In the genomic region with DNA sequence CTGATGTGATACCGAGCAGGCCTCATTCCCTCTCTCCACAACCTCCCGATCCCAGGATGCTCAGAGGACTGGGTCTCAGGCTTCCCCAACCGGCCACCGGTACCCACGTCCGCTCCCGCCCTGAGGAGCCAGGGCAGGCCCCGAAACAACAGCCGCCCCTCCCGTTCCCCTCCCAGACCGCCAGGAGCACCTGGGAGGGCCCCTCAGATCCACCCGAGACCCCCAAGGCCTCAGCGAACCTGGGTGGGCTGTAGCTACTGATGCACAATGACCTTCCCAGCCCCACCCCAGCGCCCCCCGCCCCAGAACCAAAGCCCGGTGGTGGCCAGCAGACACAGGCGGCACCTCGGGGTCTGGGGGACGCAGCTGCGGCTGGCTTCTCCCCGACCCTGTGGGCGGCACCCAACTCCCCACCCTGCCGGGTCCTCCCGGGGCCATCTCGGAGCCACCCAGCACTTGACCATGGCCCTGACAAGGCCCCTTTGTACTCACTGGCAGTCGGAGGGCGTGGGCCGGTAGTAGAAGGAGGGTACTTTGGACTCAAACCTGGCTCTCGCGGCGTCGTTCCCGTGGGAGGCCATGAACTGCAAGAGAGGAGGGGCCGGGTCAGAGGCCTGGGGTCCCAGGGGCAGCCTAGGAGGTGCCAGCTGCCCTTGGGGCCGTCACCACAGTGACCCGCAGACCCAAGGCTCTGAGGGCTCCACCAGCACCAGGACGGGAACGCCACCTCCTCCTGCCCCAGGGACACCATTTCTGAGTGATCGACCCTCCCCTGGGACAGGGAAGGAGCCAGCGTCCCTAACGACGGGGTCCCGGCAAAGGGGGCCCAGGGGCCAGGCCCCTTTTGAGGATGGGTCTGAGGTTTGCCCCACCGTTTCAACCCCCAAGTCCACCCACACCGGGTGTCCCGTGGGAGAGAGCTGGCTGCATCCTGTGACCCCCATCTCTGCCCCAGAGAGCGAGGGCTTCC, we compare ENCODE assay signal across 1 cellular context.
A peak's percentile ranks its signal among the peaks of the same experiment; 100 is the strongest.
TF ChIP-seq lines count a peak whose summit lies in the region.

No MANE protein-coding gene starts in this region.

TF ChIP-seq in HepG2, 621 proteins besides CTCF, POLR2A, EP300 and RAD21 (continued from another document and continues in another):
- TF ChIP-seq, protein P1, sequence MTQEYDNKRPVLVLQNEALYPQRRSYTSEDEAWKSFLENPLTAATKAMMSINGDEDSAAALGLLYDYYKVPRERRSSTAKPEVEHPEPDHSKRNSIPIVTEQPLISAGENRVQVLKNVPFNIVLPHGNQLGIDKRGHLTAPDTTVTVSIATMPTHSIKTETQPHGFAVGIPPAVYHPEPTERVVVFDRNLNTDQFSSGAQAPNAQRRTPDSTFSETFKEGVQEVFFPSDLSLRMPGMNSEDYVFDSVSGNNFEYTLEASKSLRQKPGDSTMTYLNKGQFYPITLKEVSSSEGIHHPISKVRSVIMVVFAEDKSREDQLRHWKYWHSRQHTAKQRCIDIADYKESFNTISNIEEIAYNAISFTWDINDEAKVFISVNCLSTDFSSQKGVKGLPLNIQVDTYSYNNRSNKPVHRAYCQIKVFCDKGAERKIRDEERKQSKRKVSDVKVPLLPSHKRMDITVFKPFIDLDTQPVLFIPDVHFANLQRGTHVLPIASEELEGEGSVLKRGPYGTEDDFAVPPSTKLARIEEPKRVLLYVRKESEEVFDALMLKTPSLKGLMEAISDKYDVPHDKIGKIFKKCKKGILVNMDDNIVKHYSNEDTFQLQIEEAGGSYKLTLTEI (CRISPR knock-in tag; conservative IDR thresholded peaks at IDR 0.05) = no peak
- TF ChIP-seq ZNF782 (CRISPR knock-in tag; IDR thresholded peaks at IDR 0.05; ENCODE audit: borderline replicate concordance) = no peak
- TF ChIP-seq MAF1 (CRISPR knock-in tag; IDR thresholded peaks at IDR 0.05; ENCODE audit: borderline replicate concordance) = no peak
- TF ChIP-seq, protein P2, sequence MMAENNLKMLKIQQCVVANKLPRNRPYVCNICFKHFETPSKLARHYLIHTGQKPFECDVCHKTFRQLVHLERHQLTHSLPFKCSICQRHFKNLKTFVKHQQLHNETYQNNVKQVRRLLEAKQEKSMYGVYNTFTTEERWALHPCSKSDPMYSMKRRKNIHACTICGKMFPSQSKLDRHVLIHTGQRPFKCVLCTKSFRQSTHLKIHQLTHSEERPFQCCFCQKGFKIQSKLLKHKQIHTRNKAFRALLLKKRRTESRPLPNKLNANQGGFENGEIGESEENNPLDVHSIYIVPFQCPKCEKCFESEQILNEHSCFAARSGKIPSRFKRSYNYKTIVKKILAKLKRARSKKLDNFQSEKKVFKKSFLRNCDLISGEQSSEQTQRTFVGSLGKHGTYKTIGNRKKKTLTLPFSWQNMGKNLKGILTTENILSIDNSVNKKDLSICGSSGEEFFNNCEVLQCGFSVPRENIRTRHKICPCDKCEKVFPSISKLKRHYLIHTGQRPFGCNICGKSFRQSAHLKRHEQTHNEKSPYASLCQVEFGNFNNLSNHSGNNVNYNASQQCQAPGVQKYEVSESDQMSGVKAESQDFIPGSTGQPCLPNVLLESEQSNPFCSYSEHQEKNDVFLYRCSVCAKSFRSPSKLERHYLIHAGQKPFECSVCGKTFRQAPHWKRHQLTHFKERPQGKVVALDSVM (CRISPR knock-in tag; IDR thresholded peaks at IDR 0.05) = no peak
- TF ChIP-seq ZBTB39 (CRISPR knock-in tag; IDR thresholded peaks at IDR 0.05) = no peak
- TF ChIP-seq NRL (CRISPR knock-in tag; IDR thresholded peaks at IDR 0.05; ENCODE audit: borderline replicate concordance) = no peak
- TF ChIP-seq REL (CRISPR knock-in tag; conservative IDR thresholded peaks at IDR 0.05) = no peak
- TF ChIP-seq, protein P3, sequence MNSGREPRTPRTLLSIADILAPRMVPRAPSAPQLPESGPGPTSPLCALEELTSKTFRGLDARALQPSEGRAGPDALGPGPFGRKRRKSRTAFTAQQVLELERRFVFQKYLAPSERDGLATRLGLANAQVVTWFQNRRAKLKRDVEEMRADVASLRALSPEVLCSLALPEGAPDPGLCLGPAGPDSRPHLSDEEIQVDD (CRISPR knock-in tag; IDR thresholded peaks at IDR 0.05; ENCODE audit: borderline replicate concordance) = no peak
- TF ChIP-seq NCOA2 (CRISPR knock-in tag; IDR thresholded peaks at IDR 0.05) = peak; percentile 79
- TF ChIP-seq CENPX (CRISPR knock-in tag; IDR thresholded peaks at IDR 0.05) = no peak
- TF ChIP-seq ZFP1 (CRISPR knock-in tag; IDR thresholded peaks at IDR 0.05) = no peak
- TF ChIP-seq TCF12 (IDR thresholded peaks at IDR 0.05) = no peak
- no peak for TF ChIP-seq TCF12 (CRISPR knock-in tag; IDR thresholded peaks at IDR 0.05)
- no peak for TF ChIP-seq ZNF674 (CRISPR knock-in tag; IDR thresholded peaks at IDR 0.05; ENCODE audit: low read depth)
- no peak for TF ChIP-seq FOXP1 (IDR thresholded peaks at IDR 0.05)
- no peak for TF ChIP-seq FOXP1 (CRISPR knock-in tag; IDR thresholded peaks at IDR 0.05)
- TF ChIP-seq SAP130 (CRISPR knock-in tag; IDR thresholded peaks at IDR 0.05; ENCODE audit: low read depth) = peak; percentile 74
- TF ChIP-seq ZNF10 (CRISPR knock-in tag; IDR thresholded peaks at IDR 0.05; ENCODE audit: borderline replicate concordance, low read depth) = no peak
- no peak for TF ChIP-seq AHR (CRISPR knock-in tag; IDR thresholded peaks at IDR 0.05)
- TF ChIP-seq KDM5B (CRISPR knock-in tag; IDR thresholded peaks at IDR 0.05; ENCODE audit: borderline replicate concordance) = no peak
- no peak for TF ChIP-seq KLF9 (CRISPR knock-in tag; IDR thresholded peaks at IDR 0.05; ENCODE audit: low read depth)
- TF ChIP-seq GFI1 (CRISPR knock-in tag; IDR thresholded peaks at IDR 0.05; ENCODE audit: borderline replicate concordance) = no peak
- peak; percentile 92 for TF ChIP-seq NCOR1 (IDR thresholded peaks at IDR 0.05; ENCODE audit: borderline replicate concordance, low read length)
- no peak for TF ChIP-seq ZNF251 (CRISPR knock-in tag; IDR thresholded peaks at IDR 0.05)
- peak; percentile 76 for TF ChIP-seq ETV5 (CRISPR knock-in tag; IDR thresholded peaks at IDR 0.05; ENCODE audit: borderline replicate concordance)
- no peak for TF ChIP-seq XRCC5 (optimal IDR thresholded peaks at IDR 0.05; ENCODE audit: low read length)
- TF ChIP-seq ZNF563 (CRISPR knock-in tag; IDR thresholded peaks at IDR 0.05) = peak; percentile 8; the same call in 1 of the 2 replicates
- no peak for TF ChIP-seq CEBPG (CRISPR knock-in tag; IDR thresholded peaks at IDR 0.05)
- TF ChIP-seq ZNF260 (CRISPR knock-in tag; IDR thresholded peaks at IDR 0.05; ENCODE audit: borderline replicate concordance, low read depth) = no peak
- no peak for TF ChIP-seq SCMH1 (CRISPR knock-in tag; IDR thresholded peaks at IDR 0.05; ENCODE audit: borderline replicate concordance)
- TF ChIP-seq ZNF567 (CRISPR knock-in tag; IDR thresholded peaks at IDR 0.05; ENCODE audit: borderline replicate concordance) = no peak
- TF ChIP-seq BHLHE40 (IDR thresholded peaks at IDR 0.05; ENCODE audit: low read length) = no peak
- no peak for TF ChIP-seq TP53 (CRISPR knock-in tag; conservative IDR thresholded peaks at IDR 0.05)
- no peak for TF ChIP-seq PLRG1 (conservative IDR thresholded peaks at IDR 0.05)
- no peak for TF ChIP-seq ZNF530 (CRISPR knock-in tag; IDR thresholded peaks at IDR 0.05; ENCODE audit: low read depth)
- TF ChIP-seq SIX1 (CRISPR knock-in tag; IDR thresholded peaks at IDR 0.05; ENCODE audit: borderline replicate concordance) = no peak
- TF ChIP-seq ZNF775 (CRISPR knock-in tag; IDR thresholded peaks at IDR 0.05; ENCODE audit: borderline replicate concordance) = no peak
- TF ChIP-seq, protein P4, sequence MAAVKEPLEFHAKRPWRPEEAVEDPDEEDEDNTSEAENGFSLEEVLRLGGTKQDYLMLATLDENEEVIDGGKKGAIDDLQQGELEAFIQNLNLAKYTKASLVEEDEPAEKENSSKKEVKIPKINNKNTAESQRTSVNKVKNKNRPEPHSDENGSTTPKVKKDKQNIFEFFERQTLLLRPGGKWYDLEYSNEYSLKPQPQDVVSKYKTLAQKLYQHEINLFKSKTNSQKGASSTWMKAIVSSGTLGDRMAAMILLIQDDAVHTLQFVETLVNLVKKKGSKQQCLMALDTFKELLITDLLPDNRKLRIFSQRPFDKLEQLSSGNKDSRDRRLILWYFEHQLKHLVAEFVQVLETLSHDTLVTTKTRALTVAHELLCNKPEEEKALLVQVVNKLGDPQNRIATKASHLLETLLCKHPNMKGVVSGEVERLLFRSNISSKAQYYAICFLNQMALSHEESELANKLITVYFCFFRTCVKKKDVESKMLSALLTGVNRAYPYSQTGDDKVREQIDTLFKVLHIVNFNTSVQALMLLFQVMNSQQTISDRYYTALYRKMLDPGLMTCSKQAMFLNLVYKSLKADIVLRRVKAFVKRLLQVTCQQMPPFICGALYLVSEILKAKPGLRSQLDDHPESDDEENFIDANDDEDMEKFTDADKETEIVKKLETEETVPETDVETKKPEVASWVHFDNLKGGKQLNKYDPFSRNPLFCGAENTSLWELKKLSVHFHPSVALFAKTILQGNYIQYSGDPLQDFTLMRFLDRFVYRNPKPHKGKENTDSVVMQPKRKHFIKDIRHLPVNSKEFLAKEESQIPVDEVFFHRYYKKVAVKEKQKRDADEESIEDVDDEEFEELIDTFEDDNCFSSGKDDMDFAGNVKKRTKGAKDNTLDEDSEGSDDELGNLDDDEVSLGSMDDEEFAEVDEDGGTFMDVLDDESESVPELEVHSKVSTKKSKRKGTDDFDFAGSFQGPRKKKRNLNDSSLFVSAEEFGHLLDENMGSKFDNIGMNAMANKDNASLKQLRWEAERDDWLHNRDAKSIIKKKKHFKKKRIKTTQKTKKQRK (IDR thresholded peaks at IDR 0.05; ENCODE audit: low read length) = no peak
- TF ChIP-seq MTF1 (CRISPR knock-in tag; IDR thresholded peaks at IDR 0.05) = no peak
- TF ChIP-seq, protein P5, sequence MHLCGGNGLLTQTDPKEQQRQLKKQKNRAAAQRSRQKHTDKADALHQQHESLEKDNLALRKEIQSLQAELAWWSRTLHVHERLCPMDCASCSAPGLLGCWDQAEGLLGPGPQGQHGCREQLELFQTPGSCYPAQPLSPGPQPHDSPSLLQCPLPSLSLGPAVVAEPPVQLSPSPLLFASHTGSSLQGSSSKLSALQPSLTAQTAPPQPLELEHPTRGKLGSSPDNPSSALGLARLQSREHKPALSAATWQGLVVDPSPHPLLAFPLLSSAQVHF (CRISPR knock-in tag; IDR thresholded peaks at IDR 0.05) = no peak
- TF ChIP-seq ZBTB7A (CRISPR knock-in tag; IDR thresholded peaks at IDR 0.05) = peak; percentile 92
- no peak for TF ChIP-seq U2AF2 (IDR thresholded peaks at IDR 0.05; ENCODE audit: low read depth, low read length)
- TF ChIP-seq TARDBP (CRISPR knock-in tag; IDR thresholded peaks at IDR 0.05) = peak; percentile 89
- TF ChIP-seq ZNF619 (CRISPR knock-in tag; IDR thresholded peaks at IDR 0.05) = no peak
- TF ChIP-seq ZBTB46 (CRISPR knock-in tag; IDR thresholded peaks at IDR 0.05; ENCODE audit: borderline replicate concordance) = no peak
- no peak for TF ChIP-seq WIZ (CRISPR knock-in tag; IDR thresholded peaks at IDR 0.05)
- no peak for TF ChIP-seq ZBTB26 (CRISPR knock-in tag; IDR thresholded peaks at IDR 0.05; ENCODE audit: borderline replicate concordance)
- no peak for TF ChIP-seq ZNF317 (CRISPR knock-in tag; IDR thresholded peaks at IDR 0.05)
- no peak for TF ChIP-seq TEF (CRISPR knock-in tag; IDR thresholded peaks at IDR 0.05)
- TF ChIP-seq HMGA1 (CRISPR knock-in tag; conservative IDR thresholded peaks at IDR 0.05) = no peak
- peak; percentile 40; the same call in 1 of the 2 replicates for TF ChIP-seq KDM2A (CRISPR knock-in tag; IDR thresholded peaks at IDR 0.05; ENCODE audit: borderline replicate concordance, low read depth)
- TF ChIP-seq FOXJ3 (CRISPR knock-in tag; IDR thresholded peaks at IDR 0.05; ENCODE audit: borderline replicate concordance) = no peak
- peak; percentile 90 for TF ChIP-seq MED13 (CRISPR knock-in tag; IDR thresholded peaks at IDR 0.05)
